ENCODE assay signal across 8 cellular contexts in genomic region chr1:93347319-93347899, GRCh38. TPM values are rescaled to one million over a fixed set of nuclear protein-coding genes. Genes with fewer than 3 reads are reported as not detected.
DNase-seq lines count a peak whose midpoint lies in the region; ATAC-seq and TF ChIP-seq lines count a peak whose summit lies in the region.

No MANE protein-coding gene starts in this region.

- peak overlapping the region; percentile 100 for H3K4me3 Mint-ChIP-seq in central memory CD8-positive, alpha-beta T cell

- H3K36me3 Mint-ChIP-seq in central memory CD8-positive, alpha-beta T cell (ENCODE audit: insufficient read depth): peaks cover 25% of the 10 kb centered on the region

- TF ChIP-seq CTCF in GM13977 (IDR thresholded peaks at IDR 0.05; ENCODE audit: extremely low read depth, insufficient read depth, missing control alignments): no peak

- ATAC-seq in central memory CD8-positive, alpha-beta T cell (replicated peaks; ENCODE audit: extremely low read depth, poor library complexity, severe bottlenecking): no peak
- no peak for ATAC-seq in HG02973 (IDR thresholded peaks at IDR 0.05; ENCODE audit: unreplicated experiment)
- ATAC-seq in GM21717 (IDR thresholded peaks at IDR 0.05; ENCODE audit: unreplicated experiment): no peak
- ATAC-seq in GM18867 (IDR thresholded peaks at IDR 0.05; ENCODE audit: unreplicated experiment): no peak

- no peaks in the 10 kb centered on the region for H3K27me3 ChIP-seq in ACC112 (ENCODE audit: insufficient read depth, low read length)
- no peaks in the 10 kb centered on the region for H3K27me3 ChIP-seq in HUES64 (ENCODE audit: insufficient read depth, low read length)
- H3K27me3 ChIP-seq in mucosa of stomach (ENCODE audit: control insufficient read depth, insufficient read depth, low read length): no peaks in the 10 kb centered on the region

- peak overlapping the region; percentile 91; the same call in 1 of the 2 replicates for H3K27ac ChIP-seq in ACC112 (ENCODE audit: low read depth, low read length)
- no peak overlapping the region for H3K27ac ChIP-seq in HUES64 (ENCODE audit: low read depth, low read length)

- H3K36me3 ChIP-seq in ACC112 (ENCODE audit: insufficient read depth, low read length) (no peaks in the 10 kb centered on the region), HUES64 (ENCODE audit: insufficient read depth, low read length) (peaks cover 13% of the 10 kb centered on the region), mucosa of stomach (ENCODE audit: control insufficient read depth, insufficient read depth, low read length) (no peaks in the 10 kb centered on the region)

- peaks cover 75% of the 10 kb centered on the region for H3K79me2 ChIP-seq in ACC112 (ENCODE audit: control insufficient read depth, insufficient read depth, low read length, unreplicated experiment)

- H3K4me1 ChIP-seq in ACC112 (ENCODE audit: control insufficient read depth, insufficient read depth, low read length, unreplicated experiment) (peaks cover 9% of the 10 kb centered on the region), HUES64 (ENCODE audit: insufficient read depth, low read length) (peaks cover 35% of the 10 kb centered on the region), mucosa of stomach (ENCODE audit: control insufficient read depth, insufficient read depth, low read length) (no peaks in the 10 kb centered on the region)

- 8% methylated on average over 11 of the region's 12 CpGs for WGBS in HUES64

- H3K9ac ChIP-seq in HUES64 (ENCODE audit: low read depth, low read length): peak overlapping the region; percentile 90
- peak overlapping the region; percentile 98 for H3K9ac ChIP-seq in mucosa of stomach (ENCODE audit: low read length)

- peak overlapping the region; percentile 100 for H3K27ac Mint-ChIP-seq in central memory CD8-positive, alpha-beta T cell (ENCODE audit: low read depth)

- H3K9me3 ChIP-seq in HUES64 (ENCODE audit: insufficient read depth, low read depth, low read length) (no peaks in the 10 kb centered on the region), mucosa of stomach (ENCODE audit: control insufficient read depth, low read length) (no peaks in the 10 kb centered on the region)

- peak overlapping the region; percentile 97 for H3K4me3 ChIP-seq in ACC112 (ENCODE audit: low read depth, low read length)
- H3K4me3 ChIP-seq in HUES64 (ENCODE audit: low read length): peak overlapping the region; percentile 93
- H3K4me3 ChIP-seq in mucosa of stomach (ENCODE audit: low read length): peak overlapping the region; percentile 75

- in situ Hi-C loops in GM13977 (cut with MboI; ENCODE audit: low pct_unique_long_range_greater_than_20kb, low sequenced_read_pairs, unreplicated experiment): no loop called here

- no peaks in the 10 kb centered on the region for H3K9me3 Mint-ChIP-seq in central memory CD8-positive, alpha-beta T cell

- no peaks in the 10 kb centered on the region for H3K27me3 Mint-ChIP-seq in central memory CD8-positive, alpha-beta T cell

- H3K4me1 Mint-ChIP-seq in central memory CD8-positive, alpha-beta T cell: peaks cover 40% of the 10 kb centered on the region

- no peak overlapping the region for H2AFZ ChIP-seq in ACC112 (ENCODE audit: low read length, unreplicated experiment)

- no peak for DNase-seq in central memory CD8-positive, alpha-beta T cell (ENCODE audit: low spot score in 2 of 2)
- no peak for DNase-seq in GM13977 (ENCODE audit: low spot score)

RNA-seq across cellular contexts. Expression of gene DR1, which starts 1.7 kb away (rescaled TPM):
- 33.0 TPM for polyA plus RNA-seq in HUES64 (2013, experiment 1 of 2)
- polyA plus RNA-seq in HUES64 (2013, experiment 2 of 2): 37.7 TPM
